Comparison of ENCODE assay signal across 1 cellular context in genomic region chr17:77483128-77483598, GRCh38.
TF ChIP-seq lines count a peak whose summit lies in the region.

No MANE protein-coding gene starts in this region.

TF ChIP-seq in HepG2, 621 proteins besides CTCF, POLR2A, EP300 and RAD21:
- TF ChIP-seq HOXA9 (CRISPR knock-in tag; IDR thresholded peaks at IDR 0.05; ENCODE audit: borderline replicate concordance) (no peak), RBM22 (optimal IDR thresholded peaks at IDR 0.05; ENCODE audit: low read length) (peak; percentile 89), HNRNPL (IDR thresholded peaks at IDR 0.05; ENCODE audit: low read depth, low read length) (no peak), AGO2 (optimal IDR thresholded peaks at IDR 0.05; ENCODE audit: low read depth, low read length) (peak; percentile 80), CHD2 (IDR thresholded peaks at IDR 0.05; ENCODE audit: low read depth, low read length) (no peak), MEIS2 (CRISPR knock-in tag; IDR thresholded peaks at IDR 0.05) (no peak)
